ENCODE assay signal across 15 cellular contexts in the genomic region with DNA sequence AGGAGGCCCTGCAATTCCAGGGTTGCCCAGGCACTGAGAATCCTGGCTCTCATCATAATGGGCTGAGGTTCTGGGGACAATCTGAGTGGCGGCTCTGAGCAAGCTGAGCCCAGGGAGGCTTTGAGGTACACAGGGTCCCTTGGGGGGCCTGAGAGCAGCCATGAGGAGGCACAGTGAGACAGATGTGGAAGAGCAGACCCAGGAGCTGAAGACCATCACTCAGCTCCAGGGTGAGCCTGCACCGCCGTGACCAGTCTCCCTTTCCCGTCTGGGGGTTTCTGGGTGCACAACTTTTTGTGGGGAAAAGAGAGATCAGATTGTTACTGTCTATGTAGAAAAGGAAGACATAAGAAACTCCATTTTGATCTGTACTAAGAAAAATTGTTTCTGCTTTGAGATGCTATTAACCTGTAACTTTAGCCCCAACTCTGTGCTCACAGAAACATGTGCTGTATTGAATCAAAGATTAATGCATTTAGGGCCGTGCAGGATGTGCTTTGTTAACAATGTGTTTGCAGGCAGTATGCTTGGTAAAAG. TPM values are rescaled to one million over a fixed set of nuclear protein-coding genes. Genes with fewer than 3 reads are reported as not detected.
DNase-seq lines count a peak whose midpoint lies in the region; ATAC-seq and TF ChIP-seq lines count a peak whose summit lies in the region.
"Had no signal": no experiment of that assay in that cellular context is flagged by ENCODE, and none has a peak within 500 bp of the region (broad histone marks: within the 10 kb centered on the region; RNA-seq: fewer than 3 reads in every experiment).

Gene CCDC183, plus strand, starts transcription at position 101 of the 537 bp plus-strand sequence. Its CDS starts 60 bp downstream, at position 161.

- H3K9me3 Mint-ChIP-seq in activated T-cell treated with anti-CD3 and anti-CD28 coated beads, Interleukin-2, amount 50 U/mL, for 24 hours = no peaks in the 10 kb centered on the region
- H3K9me3 Mint-ChIP-seq: activated naive CD4-positive, alpha-beta T cell treated with anti-CD3 and anti-CD28 coated beads, Interleukin-2, amount 50 U/mL, for 72 hours had no signal

- no peaks in the 10 kb centered on the region for H4K20me1 ChIP-seq in hepatocyte (ENCODE audit: insufficient read depth, poor library complexity, severe bottlenecking)

- no peak within 1 kb of the TSS for H3K27ac ChIP-seq in Peyer's patch
- peak within 1 kb of the TSS; percentile 97 for H3K27ac ChIP-seq in hepatocyte
- peak within 1 kb of the TSS; percentile 87 to 93 for H3K27ac ChIP-seq in prostate gland
- H3K27ac ChIP-seq in upper lobe of left lung = no peak within 1 kb of the TSS
- H3K27ac ChIP-seq: foreskin keratinocyte, parathyroid adenoma had no signal

- WGBS in hepatocyte (ENCODE audit: low lambda C conversion rate, missing lambda C conversion rate) = 39% methylated on average over 5 of the region's 5 CpGs
- WGBS in prostate gland = 40% methylated on average over 5 of the region's 5 CpGs
- WGBS in upper lobe of left lung, 2 donors = 43 to 61% methylated on average over 5 of the region's 5 CpGs

- H3K9me3 ChIP-seq in Peyer's patch (no peaks in the 10 kb centered on the region), hepatocyte (ENCODE audit: low read depth) (no peaks in the 10 kb centered on the region), prostate gland (no peaks in the 10 kb centered on the region), upper lobe of left lung (no peaks in the 10 kb centered on the region)

- H3K79me2 ChIP-seq in hepatocyte = peaks cover 28% of the 10 kb centered on the region
- H3K79me2 ChIP-seq: parathyroid adenoma had no signal

- H3K4me1 Mint-ChIP-seq in activated T-cell treated with anti-CD3 and anti-CD28 coated beads, Interleukin-2, amount 50 U/mL, for 24 hours (ENCODE audit: low read depth) = peaks cover 36% of the 10 kb centered on the region

- no peak for TF ChIP-seq POLR2A in Peyer's patch (IDR thresholded peaks at IDR 0.05)
- TF ChIP-seq POLR2A in prostate gland (IDR thresholded peaks at IDR 0.05) = no peak
- no peak for TF ChIP-seq POLR2A in upper lobe of left lung (IDR thresholded peaks at IDR 0.05)

- H3K4me1 ChIP-seq in Peyer's patch (peaks cover 2 to 77% (median 18%) of the 10 kb centered on the region in 4 donors), hepatocyte (ENCODE audit: insufficient read depth) (peaks cover 58% of the 10 kb centered on the region), prostate gland (replicated peaks) (peaks cover 21% of the 10 kb centered on the region), upper lobe of left lung (peaks cover 33 to 45% (median 38%) of the 10 kb centered on the region in 4 donors)
- H3K4me1 ChIP-seq: foreskin keratinocyte had no signal

- peak within 1 kb of the TSS; percentile 87 for H3K4me2 ChIP-seq in hepatocyte

- no peak within 1 kb of the TSS for H2AFZ ChIP-seq in hepatocyte
- H2AFZ ChIP-seq: parathyroid adenoma had no signal

- H3K9me2 ChIP-seq in hepatocyte (replicated peaks; ENCODE audit: insufficient read depth) = no peaks in the 10 kb centered on the region

- DNase-seq in activated T-cell treated with anti-CD3 and anti-CD28 coated beads, Interleukin-2, amount 50 U/mL, for 24 hours = no peak
- no peak for DNase-seq in activated T-cell treated with anti-CD3 and anti-CD28 coated beads, Interleukin-2, amount 50 U/mL, for 1 hour
- no peak for DNase-seq in Peyer's patch
- DNase-seq in hepatocyte (ENCODE audit: low spot score) = no peak
- no peak for DNase-seq in prostate gland (ENCODE audit: low spot score)
- no peak for DNase-seq in upper lobe of left lung
- DNase-seq in GM19240 (ENCODE audit: insufficient read length, low spot score) = no peak
- DNase-seq: activated CD4-positive, CD25-positive, alpha-beta regulatory T cell treated with anti-CD3 and anti-CD28 coated beads, Interleukin-2, amount 50 U/mL, for 72 hours; caudate nucleus; foreskin keratinocyte; NCI-H187 treated with DMSO at 0.1 percent for 48 hours had no signal

- H3K36me3 ChIP-seq in Peyer's patch = no peaks in the 10 kb centered on the region
- no peaks in the 10 kb centered on the region for H3K36me3 ChIP-seq in hepatocyte (replicated peaks; ENCODE audit: insufficient read depth, low read depth)
- no peaks in the 10 kb centered on the region for H3K36me3 ChIP-seq in prostate gland
- peaks cover 0 to 14% (median 6%) of the 10 kb centered on the region in 4 donors for H3K36me3 ChIP-seq in upper lobe of left lung

- no peak for TF ChIP-seq EP300 in upper lobe of left lung (IDR thresholded peaks at IDR 0.05)

- ATAC-seq in upper lobe of left lung (ENCODE audit: low FRiP score in 2 of 2) (no peak), HG03342 (IDR thresholded peaks at IDR 0.05; ENCODE audit: unreplicated experiment) (no peak)
- ATAC-seq: activated naive CD4-positive, alpha-beta T cell treated with anti-CD3 and anti-CD28 coated beads, Interleukin-2, amount 50 U/mL, for 72 hours; foreskin keratinocyte; Panc1 had no signal

- no peak within 1 kb of the TSS for H3K4me3 ChIP-seq in Peyer's patch
- H3K4me3 ChIP-seq in hepatocyte = no peak within 1 kb of the TSS
- H3K4me3 ChIP-seq in prostate gland = no peak within 1 kb of the TSS
- H3K4me3 ChIP-seq in upper lobe of left lung = no peak within 1 kb of the TSS

- H3K27me3 Mint-ChIP-seq in activated T-cell treated with anti-CD3 and anti-CD28 coated beads, Interleukin-2, amount 50 U/mL, for 24 hours = peaks cover 11% of the 10 kb centered on the region

- peaks cover 0 to 7% of the 10 kb centered on the region in 2 donors for H3K27me3 ChIP-seq in Peyer's patch
- H3K27me3 ChIP-seq in hepatocyte = no peaks in the 10 kb centered on the region
- no peaks in the 10 kb centered on the region for H3K27me3 ChIP-seq in prostate gland (replicated peaks; ENCODE audit: insufficient read depth)
- peaks cover 0 to 24% (median 5%) of the 10 kb centered on the region in 4 donors for H3K27me3 ChIP-seq in upper lobe of left lung

- intact Hi-C loops in prostate gland (cut with DNase I) = no loop called here

- no peak within 1 kb of the TSS for H3K4me3 Mint-ChIP-seq in activated T-cell treated with anti-CD3 and anti-CD28 coated beads, Interleukin-2, amount 50 U/mL, for 24 hours

- TF ChIP-seq CTCF in Peyer's patch (IDR thresholded peaks at IDR 0.05) = no peak
- TF ChIP-seq CTCF in hepatocyte (IDR thresholded peaks at IDR 0.05; ENCODE audit: poor library complexity) = no peak
- TF ChIP-seq CTCF in prostate gland (IDR thresholded peaks at IDR 0.05) = no peak
- TF ChIP-seq CTCF in upper lobe of left lung (IDR thresholded peaks at IDR 0.05) = no peak

- peaks cover 18% of the 10 kb centered on the region for H3K36me3 Mint-ChIP-seq in activated T-cell treated with anti-CD3 and anti-CD28 coated beads, Interleukin-2, amount 50 U/mL, for 24 hours (ENCODE audit: low read depth)
- H3K36me3 Mint-ChIP-seq: activated naive CD4-positive, alpha-beta T cell treated with anti-CD3 and anti-CD28 coated beads, Interleukin-2, amount 50 U/mL, for 72 hours had no signal

- peak within 1 kb of the TSS; percentile 15 for H3K27ac Mint-ChIP-seq in activated T-cell treated with anti-CD3 and anti-CD28 coated beads, Interleukin-2, amount 50 U/mL, for 24 hours

RNA-seq across cellular contexts. Expression of gene CCDC183, which starts in this region (rescaled TPM):
- total RNA-seq in Peyer's patch (10 to 100 TPM; 16.6 to 69.9 (median 46.0) TPM), hepatocyte (10.5 and 17.7 TPM in 2 replicates), prostate gland (10 to 100 TPM in 1 of 2 donors, 1 to 10 TPM in 1; 9.5 to 45.0 TPM), upper lobe of left lung (100 to 1,000 TPM in 1 of 6 donors, 10 to 100 TPM in 1, 1 to 10 TPM in 4; 1.9 to 130 (median 6.6) TPM)
- polyA plus RNA-seq in hepatocyte = 32.1 and 56.4 TPM in 2 replicates
- total RNA-seq: foreskin keratinocyte had no signal

Comparison
In these comparisons a context has a peak if more than half of its experiments do, and no peak if none do; other contexts are left out.
1. H3K27ac ChIP-seq: peak in hepatocyte (single experiment) and prostate gland (2 of 2); none in Peyer's patch (0 of 4) and upper lobe of left lung (0 of 4).